In the genomic region with DNA sequence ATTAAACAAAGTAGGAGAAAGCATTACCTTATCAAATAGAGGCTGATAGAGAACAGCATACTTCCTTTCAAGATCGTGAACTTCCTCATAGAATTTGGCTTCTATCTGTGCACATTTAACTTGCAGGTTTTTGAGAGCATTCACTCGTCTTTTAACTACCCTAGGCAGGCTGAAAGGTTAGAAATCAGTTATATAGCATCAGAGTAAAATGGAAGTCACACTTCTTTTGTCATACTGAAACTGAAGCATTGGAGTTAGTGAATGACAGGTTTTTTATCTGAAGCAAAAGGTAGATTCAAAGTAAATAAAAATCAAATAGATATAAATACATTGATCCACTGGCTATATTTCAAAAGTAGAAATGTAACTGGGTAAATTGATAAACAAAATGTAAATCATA, we compare ENCODE assay signal across 1 cellular context.
TF ChIP-seq lines count a peak whose summit lies in the region.

No MANE protein-coding gene starts in this region.

TF ChIP-seq in HCT116, 20 proteins besides CTCF, POLR2A, EP300 and RAD21 (continued from another document):
- TF ChIP-seq, protein P1, sequence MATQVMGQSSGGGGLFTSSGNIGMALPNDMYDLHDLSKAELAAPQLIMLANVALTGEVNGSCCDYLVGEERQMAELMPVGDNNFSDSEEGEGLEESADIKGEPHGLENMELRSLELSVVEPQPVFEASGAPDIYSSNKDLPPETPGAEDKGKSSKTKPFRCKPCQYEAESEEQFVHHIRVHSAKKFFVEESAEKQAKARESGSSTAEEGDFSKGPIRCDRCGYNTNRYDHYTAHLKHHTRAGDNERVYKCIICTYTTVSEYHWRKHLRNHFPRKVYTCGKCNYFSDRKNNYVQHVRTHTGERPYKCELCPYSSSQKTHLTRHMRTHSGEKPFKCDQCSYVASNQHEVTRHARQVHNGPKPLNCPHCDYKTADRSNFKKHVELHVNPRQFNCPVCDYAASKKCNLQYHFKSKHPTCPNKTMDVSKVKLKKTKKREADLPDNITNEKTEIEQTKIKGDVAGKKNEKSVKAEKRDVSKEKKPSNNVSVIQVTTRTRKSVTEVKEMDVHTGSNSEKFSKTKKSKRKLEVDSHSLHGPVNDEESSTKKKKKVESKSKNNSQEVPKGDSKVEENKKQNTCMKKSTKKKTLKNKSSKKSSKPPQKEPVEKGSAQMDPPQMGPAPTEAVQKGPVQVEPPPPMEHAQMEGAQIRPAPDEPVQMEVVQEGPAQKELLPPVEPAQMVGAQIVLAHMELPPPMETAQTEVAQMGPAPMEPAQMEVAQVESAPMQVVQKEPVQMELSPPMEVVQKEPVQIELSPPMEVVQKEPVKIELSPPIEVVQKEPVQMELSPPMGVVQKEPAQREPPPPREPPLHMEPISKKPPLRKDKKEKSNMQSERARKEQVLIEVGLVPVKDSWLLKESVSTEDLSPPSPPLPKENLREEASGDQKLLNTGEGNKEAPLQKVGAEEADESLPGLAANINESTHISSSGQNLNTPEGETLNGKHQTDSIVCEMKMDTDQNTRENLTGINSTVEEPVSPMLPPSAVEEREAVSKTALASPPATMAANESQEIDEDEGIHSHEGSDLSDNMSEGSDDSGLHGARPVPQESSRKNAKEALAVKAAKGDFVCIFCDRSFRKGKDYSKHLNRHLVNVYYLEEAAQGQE (IDR thresholded peaks at IDR 0.05; ENCODE audit: low read depth) = no peak
- TF ChIP-seq FOSL1 (IDR thresholded peaks at IDR 0.05; ENCODE audit: low read depth) (no peak), ZNF274 (IDR thresholded peaks at IDR 0.05; ENCODE audit: low read depth, low read length) (no peak), YY1 (IDR thresholded peaks at IDR 0.05; ENCODE audit: extremely low read depth, insufficient replicate concordance, low read depth, low read length) (no peak), SP1 (IDR thresholded peaks at IDR 0.05; ENCODE audit: low read depth) (no peak), JUND (IDR thresholded peaks at IDR 0.05) (no peak)
TF ChIP-seq in HCT116: peak in this region for 0.
